ENCODE assay signal across 30 cellular contexts in the genomic region with DNA sequence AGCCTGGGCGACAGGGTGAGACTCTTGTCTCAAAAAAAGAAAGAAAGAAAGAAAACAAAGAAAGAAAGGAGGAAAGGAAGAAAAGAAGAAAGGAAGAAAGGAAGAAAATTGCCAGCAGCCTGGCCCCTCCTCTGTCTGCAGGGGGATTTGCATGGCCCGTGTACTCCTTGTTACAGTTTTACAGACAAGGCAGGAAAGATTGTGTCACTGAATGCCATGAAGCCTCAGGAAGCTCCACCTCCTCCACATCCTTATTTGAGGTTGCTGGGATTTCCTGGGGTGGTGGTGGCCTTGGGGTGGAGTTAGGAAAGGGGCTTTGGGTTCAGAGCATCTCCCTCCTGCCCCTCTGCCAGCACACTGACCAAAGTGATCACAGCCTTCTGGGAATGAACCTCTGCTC. TPM values are rescaled to one million over a fixed set of nuclear protein-coding genes. Genes with fewer than 3 reads are reported as not detected.
DNase-seq lines count a peak whose midpoint lies in the region; ATAC-seq, FAIRE-seq and TF ChIP-seq lines count a peak whose summit lies in the region.
"Had no signal": no experiment of that assay in that cellular context is flagged by ENCODE, and none has a peak within 500 bp of the region (broad histone marks: within the 10 kb centered on the region; RNA-seq: fewer than 3 reads in every experiment).

No MANE protein-coding gene starts in this region.

- H4K20me1 ChIP-seq in BLaER1 treated with 17β-estradiol and CSF1 and Interleukin-3, amounts not matched to agents 10 nM and 100 nM = no peaks in the 10 kb centered on the region; a peak in 1 of 22 replicates

- H3K4me3 ChIP-seq in BLaER1 treated with 17β-estradiol and CSF1 and Interleukin-3, amounts not matched to agents 10 nM and 100 nM = no peak overlapping the region
- H3K4me3 ChIP-seq in right lobe of liver (no peak overlapping the region), colonic mucosa (no peak overlapping the region)
- H3K4me3 ChIP-seq: A549, esophagus squamous epithelium, left ventricle myocardium inferior, skin epidermis, stomach, tibial artery had no signal

- TF ChIP-seq POLR2A in right lobe of liver (IDR thresholded peaks at IDR 0.05) = no peak

- no peaks in the 10 kb centered on the region for H3K9me3 ChIP-seq in BLaER1 treated with 17β-estradiol and CSF1 and Interleukin-3, amounts not matched to agents 10 nM and 100 nM (replicated peaks in 1 of 11)
- H3K9me3 ChIP-seq in right lobe of liver (no peaks in the 10 kb centered on the region), colonic mucosa (no peaks in the 10 kb centered on the region)
- H3K9me3 ChIP-seq: A549, esophagus squamous epithelium, left ventricle myocardium inferior, stomach, tibial artery had no signal

- TF ChIP-seq CTCF in right lobe of liver (IDR thresholded peaks at IDR 0.05) (no peak), colonic mucosa (IDR thresholded peaks at IDR 0.05) (no peak), GM10248 (IDR thresholded peaks at IDR 0.05; ENCODE audit: control extremely low read depth, extremely low read depth, low read depth, missing control alignments) (no peak)

- no peaks in the 10 kb centered on the region for H3K27me3 Mint-ChIP-seq in central memory CD8-positive, alpha-beta T cell
- H3K27me3 Mint-ChIP-seq: activated B cell treated with CpG ODN at 0.5 μM for 24 hours; activated naive CD4-positive, alpha-beta T cell treated with anti-CD3 and anti-CD28 coated beads, Interleukin-2, amount 50 U/mL, for 24 hours had no signal

- H3K9me3 Mint-ChIP-seq in central memory CD8-positive, alpha-beta T cell = no peaks in the 10 kb centered on the region
- H3K9me3 Mint-ChIP-seq: activated B cell treated with CpG ODN at 0.5 μM for 24 hours; activated naive CD4-positive, alpha-beta T cell treated with anti-CD3 and anti-CD28 coated beads, Interleukin-2, amount 50 U/mL, for 24 hours; activated T-helper 1 cell treated with anti-CD3 and anti-CD28 coated beads, Interleukin-12 subunit alpha, Interleukin-12 subunit beta, Interleukin-2, Interleukin-4 antibody, amounts not matched to agents 30 ng/mL and 10 ng/mL and 1 ng/mL, durations not matched to agents 14 hours and 24 hours and 36 hours; naive thymus-derived CD4-positive, alpha-beta T cell had no signal

- FAIRE-seq in HTR-8/SVneo (lab: Jason Lieb, UNC) = peak; percentile 23
- FAIRE-seq: A549 had no signal

- H3K27ac ChIP-seq in BLaER1 treated with 17β-estradiol and CSF1 and Interleukin-3, amounts not matched to agents 10 nM and 100 nM = peak overlapping the region in 8 of 11 experiments; percentile 29 to 71 (median 61); a peak in 15 of 22 replicates
- H3K27ac ChIP-seq in right lobe of liver (no peak overlapping the region), colonic mucosa (no peak overlapping the region)
- H3K27ac ChIP-seq: A549, esophagus squamous epithelium, left ventricle myocardium inferior, skin epidermis, stomach, tibial artery had no signal

- CTCF ChIA-PET in GM10248 (lab: Yijun Ruan, JAX) = interaction anchor here (2.2 to 6.0 kb wide), 3 partner anchors 8 to 21 kb away, joined by 6 to 33 read pairs (median 12); no protein-coding TSS in a partner anchor

- H3K36me3 Mint-ChIP-seq in central memory CD8-positive, alpha-beta T cell (ENCODE audit: insufficient read depth) = peaks cover under 1% of the 10 kb centered on the region
- H3K36me3 Mint-ChIP-seq: activated naive CD4-positive, alpha-beta T cell treated with anti-CD3 and anti-CD28 coated beads, Interleukin-2, amount 50 U/mL, for 24 hours; naive thymus-derived CD4-positive, alpha-beta T cell had no signal

- intact Hi-C loops in right lobe of liver (cut with DNase I) (no loop called here), colonic mucosa (cut with DNase I) (no loop called here)

- H3K4me1 ChIP-seq in BLaER1 treated with 17β-estradiol and CSF1 and Interleukin-3, amounts not matched to agents 10 nM and 100 nM = peaks cover 47 to 88% (median 64%) of the 10 kb centered on the region in 10 experiments
- no peaks in the 10 kb centered on the region for H3K4me1 ChIP-seq in right lobe of liver
- H3K4me1 ChIP-seq in colonic mucosa = no peaks in the 10 kb centered on the region
- H3K4me1 ChIP-seq: A549, esophagus squamous epithelium, stomach, tibial artery had no signal

- no peaks in the 10 kb centered on the region for H3K4me1 Mint-ChIP-seq in central memory CD8-positive, alpha-beta T cell

- no peak for ATAC-seq in central memory CD8-positive, alpha-beta T cell (replicated peaks; ENCODE audit: extremely low read depth, poor library complexity, severe bottlenecking)
- ATAC-seq in right lobe of liver (peak; percentile 41 to 68 (median 54)), GM19467 (IDR thresholded peaks at IDR 0.05; ENCODE audit: unreplicated experiment) (no peak)
- ATAC-seq: naive thymus-derived CD4-positive, alpha-beta T cell had no signal

- peak overlapping the region; percentile 64 for H3K27ac Mint-ChIP-seq in central memory CD8-positive, alpha-beta T cell (ENCODE audit: low read depth)
- H3K27ac Mint-ChIP-seq: activated B cell treated with CpG ODN at 0.5 μM for 24 hours; activated naive CD4-positive, alpha-beta T cell treated with anti-CD3 and anti-CD28 coated beads, Interleukin-2, amount 50 U/mL, for 24 hours; activated T-helper 1 cell treated with anti-CD3 and anti-CD28 coated beads, Interleukin-12 subunit alpha, Interleukin-12 subunit beta, Interleukin-2, Interleukin-4 antibody, amounts not matched to agents 30 ng/mL and 10 ng/mL and 1 ng/mL, durations not matched to agents 14 hours and 24 hours and 36 hours had no signal

- H3K4me2 ChIP-seq in BLaER1 treated with 17β-estradiol and CSF1 and Interleukin-3, amounts not matched to agents 10 nM and 100 nM = peak overlapping the region; percentile 53 to 84 (median 72)
- H3K4me2 ChIP-seq: A549 had no signal

- no peaks in the 10 kb centered on the region for H3K27me3 ChIP-seq in BLaER1 treated with 17β-estradiol and CSF1 and Interleukin-3, amounts not matched to agents 10 nM and 100 nM
- no peaks in the 10 kb centered on the region for H3K27me3 ChIP-seq in right lobe of liver
- H3K27me3 ChIP-seq in colonic mucosa = no peaks in the 10 kb centered on the region
- H3K27me3 ChIP-seq: esophagus squamous epithelium, stomach, tibial artery had no signal

- H3K4me3 Mint-ChIP-seq in central memory CD8-positive, alpha-beta T cell = no peak overlapping the region
- H3K4me3 Mint-ChIP-seq: activated B cell treated with CpG ODN at 0.5 μM for 24 hours; activated naive CD4-positive, alpha-beta T cell treated with anti-CD3 and anti-CD28 coated beads, Interleukin-2, amount 50 U/mL, for 24 hours; activated T-helper 1 cell treated with anti-CD3 and anti-CD28 coated beads, Interleukin-12 subunit alpha, Interleukin-12 subunit beta, Interleukin-2, Interleukin-4 antibody, amounts not matched to agents 30 ng/mL and 10 ng/mL and 1 ng/mL, durations not matched to agents 14 hours and 24 hours and 36 hours; naive thymus-derived CD4-positive, alpha-beta T cell had no signal

- H3K36me3 ChIP-seq in BLaER1 treated with 17β-estradiol and CSF1 and Interleukin-3, amounts not matched to agents 10 nM and 100 nM = no peaks in the 10 kb centered on the region
- H3K36me3 ChIP-seq in right lobe of liver (no peaks in the 10 kb centered on the region), colonic mucosa (no peaks in the 10 kb centered on the region)
- H3K36me3 ChIP-seq: esophagus squamous epithelium, left ventricle myocardium inferior, stomach, tibial artery had no signal

- POLR2A ChIA-PET in GM10248 (lab: Yijun Ruan, JAX) = no interaction called here

- DNase-seq in HTR-8/SVneo (ENCODE audit: insufficient read length, low spot score) = no peak
- no peak for DNase-seq in central memory CD8-positive, alpha-beta T cell (ENCODE audit: low spot score in 2 of 2)
- peak in 1 of 3 donors; percentile 6 for DNase-seq in right lobe of liver
- DNase-seq in colonic mucosa = no peak
- no peak for DNase-seq in GM10248 (ENCODE audit: extremely low spot score)
- DNase-seq in NOMO-1 (lab: John Stamatoyannopoulos, UW; ENCODE audit: unreplicated experiment in 2 of 2) = no peak
- DNase-seq: activated B cell treated with CpG ODN at 0.5 μM for 24 hours; activated CD8-positive, alpha-beta memory T cell treated with anti-CD3 and anti-CD28 coated beads, Interleukin-2, amount 50 U/mL, for 4 hours; cortex of kidney; DMS153; esophagus squamous epithelium; foreskin melanocyte; left ventricle myocardium inferior; midbrain; naive thymus-derived CD4-positive, alpha-beta T cell; NCI-H1092; NCI-H1694 treated with DMSO at 0.1 percent for 48 hours; NCI-H2171 treated with DMSO at 0.1 percent for 48 hours; NCI-H526; NK-92 treated with Interleukin-12 subunit alpha and Interleukin-12 subunit beta, amount 100 ng/mL, for 24 hours; occipital lobe; Right ventricle myocardium superior; stomach; tibial artery had no signal

- 40% methylated on average over 2 of the region's 2 CpGs for WGBS in right lobe of liver (ENCODE audit: insufficient coverage, low coverage, low lambda C conversion rate, missing lambda C conversion rate)

- peak overlapping the region in 4 of 11 experiments; percentile 20 to 48 (median 34); a peak in 5 of 22 replicates for H3K9ac ChIP-seq in BLaER1 treated with 17β-estradiol and CSF1 and Interleukin-3, amounts not matched to agents 10 nM and 100 nM
- no peak overlapping the region for H3K9ac ChIP-seq in colonic mucosa (ENCODE audit: low read depth in 2 of 2, low read length in 2 of 2)

RNA-seq across cellular contexts. Expression of gene CFAP20, which starts 23.6 kb away (rescaled TPM):
- 10 to 100 TPM in 5 of 6 experiments, 1 to 10 TPM in 1; 7.8 to 38.7 (median 18.1) TPM for total RNA-seq in right lobe of liver
- 10 to 100 TPM; 26.7 to 32.1 TPM for total RNA-seq in colonic mucosa

Comparison
In these comparisons a context has a peak if more than half of its experiments do, and no peak if none do; other contexts are left out.
1. H3K27ac ChIP-seq: peak in BLaER1 treated with 17β-estradiol and CSF1 and Interleukin-3, amounts not matched to agents 10 nM and 100 nM (8 of 11); none in right lobe of liver (0 of 3) and colonic mucosa (single experiment).
2. ATAC-seq: peak in right lobe of liver (4 of 4); none in central memory CD8-positive, alpha-beta T cell (single experiment) and GM19467 (single experiment).